In the genomic region with DNA sequence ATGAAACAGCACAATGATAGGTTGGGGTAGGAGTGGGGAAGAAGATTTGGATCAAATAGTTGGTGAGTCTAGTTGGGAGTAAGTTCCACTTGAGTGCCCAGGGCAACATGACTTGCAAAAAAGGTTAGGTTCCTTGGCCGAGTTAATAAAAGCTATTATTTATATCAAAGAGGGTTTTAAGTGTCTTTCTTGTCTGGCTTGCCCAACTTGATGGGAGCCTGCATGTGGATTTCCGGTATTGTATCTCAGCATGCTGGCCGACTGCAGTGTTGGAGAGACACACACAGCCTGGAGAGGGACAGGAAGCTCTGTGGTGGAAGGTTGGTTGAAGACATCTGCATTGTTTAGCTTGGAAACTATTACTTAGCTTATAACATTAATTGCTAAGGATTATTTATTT, we compare ENCODE assay signal across 12 cellular contexts.
A peak's percentile ranks its signal among the peaks of the same experiment; 100 is the strongest.
DNase-seq lines count a peak whose midpoint lies in the region; ATAC-seq and TF ChIP-seq lines count a peak whose summit lies in the region.
"Had no signal": no experiment of that assay in that cellular context is flagged by ENCODE, and none has a peak within 500 bp of the region (broad histone marks: within the 10 kb centered on the region; RNA-seq: fewer than 3 reads in every experiment).

No MANE protein-coding gene starts in this region.

- 100% methylated on average over 1 of the region's 3 CpGs; no CpG with 5 or more reads in 1 of the 2 experiments for WGBS in IMR-90 (ENCODE audit: extremely low coverage in 2 of 2, insufficient read length in 1 of 2), 2 experiments

- H3K9me1 ChIP-seq in IMR-90 (ENCODE audit: insufficient read depth, low read length), result no peaks in the 10 kb centered on the region

- H3K27ac Mint-ChIP-seq in activated T-helper 1 cell treated with anti-CD3 and anti-CD28 coated beads, Interleukin-12 subunit alpha, Interleukin-12 subunit beta, Interleukin-2, Interleukin-4 antibody, amounts not matched to agents 30 ng/mL and 10 ng/mL and 1 ng/mL, durations not matched to agents 14 hours and 24 hours and 36 hours, result no peak overlapping the region
- no peak overlapping the region for H3K27ac Mint-ChIP-seq in Caco-2 (ENCODE audit: unreplicated experiment)

- no peaks in the 10 kb centered on the region for H3K4me1 ChIP-seq in IMR-90 (ENCODE audit: control insufficient read depth, insufficient read depth, low read length)
- H3K4me1 ChIP-seq in Caco-2, result no peaks in the 10 kb centered on the region
- H3K4me1 ChIP-seq: SJCRH30 had no signal

- ATAC-seq in GM19351 (IDR thresholded peaks at IDR 0.05; ENCODE audit: unreplicated experiment) (peak; percentile 82), IMR-90 (ENCODE audit: low read depth) (no peak)

- no peak overlapping the region for H3K23ac ChIP-seq in IMR-90 (ENCODE audit: low read depth, low read length)

- in situ Hi-C loops in IMR-90 (cut with MboI; ENCODE audit: low sequenced_read_pairs), result no loop called here

- no peak for TF ChIP-seq POLR2A in IMR-90 (IDR thresholded peaks at IDR 0.05; ENCODE audit: low read depth, low read length)

- H3K4me3 ChIP-seq in IMR-90 (ENCODE audit: insufficient read depth, low read depth, low read length) (no peak overlapping the region), Caco-2 (ENCODE audit: low read depth, low read length) (no peak overlapping the region)
- H3K4me3 ChIP-seq: dorsolateral prefrontal cortex, SJCRH30 had no signal

- H3K4me3 Mint-ChIP-seq in activated T-helper 1 cell treated with anti-CD3 and anti-CD28 coated beads, Interleukin-12 subunit alpha, Interleukin-12 subunit beta, Interleukin-2, Interleukin-4 antibody, amounts not matched to agents 30 ng/mL and 10 ng/mL and 1 ng/mL, durations not matched to agents 14 hours and 24 hours and 36 hours, result no peak overlapping the region
- no peak overlapping the region for H3K4me3 Mint-ChIP-seq in Caco-2 (ENCODE audit: unreplicated experiment)

- H4K5ac ChIP-seq in IMR-90 (ENCODE audit: low read depth, low read length), result no peak overlapping the region

- H3K9me3 Mint-ChIP-seq in activated T-helper 1 cell treated with anti-CD3 and anti-CD28 coated beads, Interleukin-12 subunit alpha, Interleukin-12 subunit beta, Interleukin-2, Interleukin-4 antibody, amounts not matched to agents 30 ng/mL and 10 ng/mL and 1 ng/mL, durations not matched to agents 14 hours and 24 hours and 36 hours, result no peaks in the 10 kb centered on the region
- H3K9me3 Mint-ChIP-seq in Caco-2 (ENCODE audit: unreplicated experiment), result no peaks in the 10 kb centered on the region

- no peak overlapping the region for H4K91ac ChIP-seq in IMR-90 (ENCODE audit: insufficient read depth, low read depth, low read length)

- no peak overlapping the region for H2AFZ ChIP-seq in IMR-90 (replicated peaks; ENCODE audit: low read length, poor library complexity)

- no peak overlapping the region for H3K56ac ChIP-seq in IMR-90 (ENCODE audit: extremely low read depth, insufficient read depth, low read length)

- no peak overlapping the region for H3K4ac ChIP-seq in IMR-90 (ENCODE audit: low read depth, low read length)

- no TSS peak for BruUV-seq in IMR-90 (replicated peaks; lab: Mats Ljungman, UMichigan)
- BruUV-seq in Caco-2 (replicated peaks; lab: Mats Ljungman, UMichigan), result no TSS peak

- peaks cover 2% of the 10 kb centered on the region for H3K36me3 Mint-ChIP-seq in activated T-helper 1 cell treated with anti-CD3 and anti-CD28 coated beads, Interleukin-12 subunit alpha, Interleukin-12 subunit beta, Interleukin-2, Interleukin-4 antibody, amounts not matched to agents 30 ng/mL and 10 ng/mL and 1 ng/mL, durations not matched to agents 14 hours and 24 hours and 36 hours (ENCODE audit: low read depth)
- H3K36me3 Mint-ChIP-seq in Caco-2 (ENCODE audit: insufficient read depth, unreplicated experiment), result no peaks in the 10 kb centered on the region

- no peak overlapping the region for H3K27ac ChIP-seq in IMR-90 (ENCODE audit: insufficient read depth, low read length)
- H3K27ac ChIP-seq: SJCRH30 had no signal

- intact Hi-C loops in IMR-90 (cut with micrococcal nuclease) (no loop called here), Caco-2 (cut with micrococcal nuclease; ENCODE audit: unreplicated experiment) (no loop called here)
- intact Hi-C loops in activated T-helper 1 cell treated with anti-CD3 and anti-CD28 coated beads, Interleukin-12 subunit alpha, Interleukin-12 subunit beta, Interleukin-2, Interleukin-4 antibody, amounts not matched to agents 30 ng/mL and 10 ng/mL and 1 ng/mL, durations not matched to agents 14 hours and 24 hours and 36 hours (cut with micrococcal nuclease), result no loop called here

- dilution Hi-C loops in IMR-90 (cut with HindIII; ENCODE audit: low sequenced_read_pairs, unreplicated experiment), result no loop called here

- H3K9ac ChIP-seq in IMR-90 (ENCODE audit: low read depth, low read length), result no peak overlapping the region

- no peak overlapping the region for H3K14ac ChIP-seq in IMR-90 (replicated peaks; ENCODE audit: low read depth, low read length)

- no peak overlapping the region for H2BK5ac ChIP-seq in IMR-90 (ENCODE audit: low read depth, low read length, poor library complexity, severe bottlenecking)

- H3K4me2 ChIP-seq in IMR-90 (ENCODE audit: low read depth, low read length), result no peak overlapping the region

- H4K8ac ChIP-seq in IMR-90 (ENCODE audit: low read depth in 2 of 2, low read length in 2 of 2), result no peak overlapping the region

- H3K4me1 Mint-ChIP-seq in activated T-helper 1 cell treated with anti-CD3 and anti-CD28 coated beads, Interleukin-12 subunit alpha, Interleukin-12 subunit beta, Interleukin-2, Interleukin-4 antibody, amounts not matched to agents 30 ng/mL and 10 ng/mL and 1 ng/mL, durations not matched to agents 14 hours and 24 hours and 36 hours (ENCODE audit: low read depth), result peaks cover 27% of the 10 kb centered on the region
- H3K4me1 Mint-ChIP-seq in Caco-2 (ENCODE audit: low read depth, unreplicated experiment), result no peaks in the 10 kb centered on the region

- no peak overlapping the region for H2BK15ac ChIP-seq in IMR-90 (ENCODE audit: low read depth, low read length)

- H3K27me3 ChIP-seq in IMR-90 (ENCODE audit: control insufficient read depth, insufficient read depth, low read length) (no peaks in the 10 kb centered on the region), Caco-2 (replicated peaks; ENCODE audit: control insufficient read depth, insufficient read depth, low read length) (no peaks in the 10 kb centered on the region)
- H3K27me3 ChIP-seq: dorsolateral prefrontal cortex, SJCRH30 had no signal

- H3K36me3 ChIP-seq in IMR-90 (ENCODE audit: control insufficient read depth, insufficient read depth, low read length) (no peaks in the 10 kb centered on the region), Caco-2 (ENCODE audit: control insufficient read depth, insufficient read depth, low read length) (no peaks in the 10 kb centered on the region)
- H3K36me3 ChIP-seq: SJCRH30 had no signal

- no peak overlapping the region for H2BK120ac ChIP-seq in IMR-90 (ENCODE audit: low read depth, low read length)

- no peaks in the 10 kb centered on the region for H3K27me3 Mint-ChIP-seq in activated T-helper 1 cell treated with anti-CD3 and anti-CD28 coated beads, Interleukin-12 subunit alpha, Interleukin-12 subunit beta, Interleukin-2, Interleukin-4 antibody, amounts not matched to agents 30 ng/mL and 10 ng/mL and 1 ng/mL, durations not matched to agents 14 hours and 24 hours and 36 hours (ENCODE audit: insufficient read depth)
- H3K27me3 Mint-ChIP-seq in Caco-2 (ENCODE audit: insufficient read depth, unreplicated experiment), result no peaks in the 10 kb centered on the region

- H3K9me3 ChIP-seq in IMR-90 (ENCODE audit: control insufficient read depth, insufficient read depth, low read length) (no peaks in the 10 kb centered on the region), Caco-2 (no peaks in the 10 kb centered on the region)
- H3K9me3 ChIP-seq: SJCRH30 had no signal

- TF ChIP-seq RAD21 in IMR-90 (IDR thresholded peaks at IDR 0.05; ENCODE audit: low read length), result no peak

- peak; percentile 87 to 88 for DNase-seq in AML-193 (lab: John Stamatoyannopoulos, UW)
- no peak for DNase-seq in IMR-90
- peak; percentile 4 for DNase-seq in activated T-helper 1 cell treated with anti-CD3 and anti-CD28 coated beads, Interleukin-12 subunit alpha, Interleukin-12 subunit beta, Interleukin-2, Interleukin-4 antibody, amounts not matched to agents 30 ng/mL and 10 ng/mL and 1 ng/mL, durations not matched to agents 14 hours and 24 hours and 36 hours (ENCODE audit: low spot score)
- DNase-seq in hippocampal formation (lab: John Stamatoyannopoulos, UW), result no peak
- DNase-seq in Caco-2, result no peak
- DNase-seq in NCI-H1105 treated with DMSO at 0.1 percent for 48 hours (lab: John Stamatoyannopoulos, UW), result no peak
- no peak for DNase-seq in T1000 (lab: John Stamatoyannopoulos, UW)
- DNase-seq: C1 segment of cervical spinal cord, dorsolateral prefrontal cortex, NCI-H2029, SJCRH30 had no signal

- no peaks in the 10 kb centered on the region for H3K79me1 ChIP-seq in IMR-90 (ENCODE audit: low read depth in 1 of 2, low read length in 2 of 2)

- no peak for TF ChIP-seq CTCF in IMR-90 (conservative IDR thresholded peaks at IDR 0.05; ENCODE audit: low read depth, low read length)
- no peak for TF ChIP-seq CTCF in Caco-2 (IDR thresholded peaks at IDR 0.05; ENCODE audit: insufficient read depth in 1 of 2, low read depth in 1 of 2, low read length in 1 of 2, severe bottlenecking in 1 of 2, unreplicated experiment in 1 of 2)

- POLR2A ChIA-PET in IMR-90 (lab: Charles Lee; ENCODE audit: unreplicated experiment), result no interaction called here
- POLR2A ChIA-PET in Caco-2 (lab: Charles Lee), result no interaction called here

- H2AK5ac ChIP-seq in IMR-90 (ENCODE audit: low read depth, low read length), result no peak overlapping the region

- no peak overlapping the region for H3K18ac ChIP-seq in IMR-90 (ENCODE audit: low read depth, low read length)

- no peak overlapping the region for H2BK20ac ChIP-seq in IMR-90 (ENCODE audit: low read depth, low read length)

- no peak overlapping the region for H2AK9ac ChIP-seq in IMR-90 (replicated peaks; ENCODE audit: low read depth, low read length, poor library complexity)

- H4K20me1 ChIP-seq in IMR-90 (ENCODE audit: insufficient read depth, low read length), result no peaks in the 10 kb centered on the region

- CTCF ChIA-PET in IMR-90 (lab: Yijun Ruan, JAX), result no interaction called here
- CTCF ChIA-PET in Caco-2 (lab: Charles Lee), result no interaction called here

TF ChIP-seq in IMR-90, 13 proteins besides CTCF, POLR2A, EP300 and RAD21 (continues in another document):
- TF ChIP-seq MXI1 (IDR thresholded peaks at IDR 0.05; ENCODE audit: borderline replicate concordance, low read depth, low read length) (no peak), RCOR1 (IDR thresholded peaks at IDR 0.05; ENCODE audit: insufficient replicate concordance, low read length) (no peak), NFE2L2 (IDR thresholded peaks at IDR 0.05; ENCODE audit: low read depth, low read length) (0 out of 2 replicates have a peak, but pooled peaks have one; percentile 32), RFX5 (IDR thresholded peaks at IDR 0.05; ENCODE audit: low read depth, low read length) (no peak)

Comparison
In these comparisons a context has a peak if more than half of its experiments do, and no peak if none do; other contexts are left out.
1. DNase-seq: peak in AML-193 (2 of 2) and activated T-helper 1 cell treated with anti-CD3 and anti-CD28 coated beads, Interleukin-12 subunit alpha, Interleukin-12 subunit beta, Interleukin-2, Interleukin-4 antibody, amounts not matched to agents 30 ng/mL and 10 ng/mL and 1 ng/mL, durations not matched to agents 14 hours and 24 hours and 36 hours (single experiment); none in IMR-90 (single experiment), hippocampal formation (0 of 2), Caco-2 (0 of 2), NCI-H1105 treated with DMSO at 0.1 percent for 48 hours (single experiment) and T1000 (single experiment).